In the genomic region with DNA sequence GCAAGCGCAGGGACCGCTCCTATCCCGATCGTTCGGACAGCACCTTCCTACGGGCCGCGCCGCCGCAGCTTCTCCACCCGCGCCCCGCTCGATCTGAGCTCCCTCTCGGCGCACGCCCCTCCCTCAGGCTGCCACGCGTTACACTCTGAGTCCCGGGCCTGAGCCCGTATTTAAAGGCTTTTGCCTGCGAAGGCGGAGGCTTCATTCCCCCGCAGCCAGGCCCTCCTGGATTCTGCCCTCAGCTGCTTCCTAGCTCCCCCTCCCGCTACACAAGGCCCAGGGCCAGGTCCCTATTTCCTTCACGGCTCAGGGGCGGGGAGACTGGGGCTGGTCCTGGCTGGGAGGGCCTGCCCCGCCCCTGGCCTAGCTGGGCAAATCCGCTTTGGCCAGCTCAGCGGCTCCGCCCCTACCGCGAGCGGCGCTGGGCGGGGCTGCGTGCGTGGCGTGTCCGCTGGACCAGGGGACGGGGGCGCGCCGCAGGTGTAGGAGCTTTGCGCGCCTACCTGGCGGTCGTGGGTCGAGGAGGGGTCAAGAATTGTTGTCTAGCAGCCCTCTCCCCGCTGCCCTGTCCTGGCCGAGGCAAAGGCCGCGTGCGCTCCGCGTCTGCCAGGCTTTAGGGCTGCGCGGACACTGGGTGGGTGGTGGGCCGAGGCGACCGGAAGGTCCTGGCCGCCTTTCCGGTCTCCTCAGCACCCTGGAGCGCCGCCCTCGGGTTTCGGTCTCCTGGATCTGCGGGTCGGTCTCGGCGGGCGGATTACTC, we compare ENCODE assay signal across 8 cellular contexts. TPM values are rescaled to one million over a fixed set of nuclear protein-coding genes. Genes with fewer than 3 reads are reported as not detected.
DNase-seq lines count a peak whose midpoint lies in the region; ATAC-seq, FAIRE-seq and TF ChIP-seq lines count a peak whose summit lies in the region.

Gene UGDH, minus strand, starts transcription at position 144 of the 760 bp plus-strand sequence. CDS start 5,927 bp downstream, outside the sequence.

- H3K9ac ChIP-seq in H1 (replicated peaks in 1 of 4; ENCODE audit: extremely low read depth in 1 of 4, low read depth in 3 of 4, low read length in 3 of 4) (peak within 1 kb of the TSS; percentile 88 to 92 (median 90)), mesenchymal stem cell (ENCODE audit: low read length) (peak within 1 kb of the TSS; percentile 98)

- peak within 1 kb of the TSS; percentile 98 for H3K4me3 Mint-ChIP-seq in Caco-2 (ENCODE audit: unreplicated experiment)

- H3K9me3 Mint-ChIP-seq in Caco-2 (ENCODE audit: unreplicated experiment), result peaks cover 20% of the 10 kb centered on the region

- no peak within 1 kb of the TSS for H2BK20ac ChIP-seq in H1 (ENCODE audit: low read length)

- peaks cover 13 to 61% of the 10 kb centered on the region in 2 experiments for H3K79me2 ChIP-seq in H1 (ENCODE audit: control insufficient read depth in 1 of 2, insufficient read depth in 2 of 2, low read length in 2 of 2)

- H2AK5ac ChIP-seq in H1 (ENCODE audit: low read depth, low read length), result no peak within 1 kb of the TSS
- peak within 1 kb of the TSS; percentile 42 for H2AK5ac ChIP-seq in mesenchymal stem cell (ENCODE audit: low read length, severe bottlenecking)

- H3K4me2 ChIP-seq in H1 (ENCODE audit: insufficient read depth in 1 of 2, low read depth in 2 of 2, low read length in 2 of 2) (peak within 1 kb of the TSS; percentile 75 to 91), mesenchymal stem cell (ENCODE audit: low read length, poor library complexity, severe bottlenecking) (peak within 1 kb of the TSS; percentile 66)

- 0 out of 2 replicates have a peak, but pooled peaks cover 4% of the 10 kb centered on the region for H3K23me2 ChIP-seq in H1 (ENCODE audit: low read depth, low read length)

- H3K27me3 ChIP-seq in Caco-2 (replicated peaks; ENCODE audit: control insufficient read depth, insufficient read depth, low read length) (no peaks in the 10 kb centered on the region), H1 (replicated peaks in 1 of 4; ENCODE audit: control insufficient read depth in 3 of 4, extremely low read depth in 1 of 4, insufficient read depth in 3 of 4, low read length in 3 of 4) (no peaks in the 10 kb centered on the region), mesenchymal stem cell (ENCODE audit: control insufficient read depth in 1 of 2, insufficient read depth in 1 of 2, low read length in 2 of 2) (no peaks in the 10 kb centered on the region)

- no peak for TF ChIP-seq CTCF in Caco-2 (IDR thresholded peaks at IDR 0.05; ENCODE audit: insufficient read depth in 1 of 2, low read depth in 1 of 2, low read length in 1 of 2, severe bottlenecking in 1 of 2, unreplicated experiment in 1 of 2)
- TF ChIP-seq CTCF in H1 (IDR thresholded peaks at IDR 0.05; ENCODE audit: control extremely low read depth in 1 of 3, insufficient read depth in 1 of 3, low read depth in 1 of 3, low read length in 3 of 3), result no peak

- H2BK12ac ChIP-seq in H1 (ENCODE audit: low read depth, low read length) (peak within 1 kb of the TSS; percentile 68; the same call in 1 of the 2 replicates), mesenchymal stem cell (ENCODE audit: low read length in 2 of 2) (peak within 1 kb of the TSS; percentile 51 to 91)

- peak; percentile 88 for FAIRE-seq in HTR-8/SVneo (lab: Jason Lieb, UNC)
- FAIRE-seq in H1 (lab: Jason Lieb, UNC), result no peak

- DNase-seq in Caco-2 (peak; percentile 98 to 99), HTR-8/SVneo (ENCODE audit: insufficient read length, low spot score) (peak; percentile 97), NOMO-1 treated with dmso at 0.1 percent for 144 hours (lab: John Stamatoyannopoulos, UW; ENCODE audit: unreplicated experiment) (peak; percentile 98), H1 (ENCODE audit: low read depth in 1 of 2, low spot score in 2 of 2) (peak; percentile 87 to 95), mesenchymal stem cell (peak; percentile 99)
- peak; percentile 62 to 86 (median 75) for DNase-seq in activated CD8-positive, alpha-beta memory T cell treated with anti-CD3 and anti-CD28 coated beads for 48 hours (ENCODE audit: low read depth in 2 of 3, low spot score in 2 of 3)
- peak; percentile 87 for DNase-seq in stimulated activated CD8-positive, alpha-beta memory T cell treated with anti-CD3 and anti-CD28 coated beads, Interleukin-12 subunit alpha, Interleukin-12 subunit beta, amount 100 ng/mL, for 4 hours (ENCODE audit: low read depth)

- H3K79me1 ChIP-seq in H1 (ENCODE audit: low read depth, low read length), result no peaks in the 10 kb centered on the region
- peaks cover 13% of the 10 kb centered on the region for H3K79me1 ChIP-seq in mesenchymal stem cell (replicated peaks; ENCODE audit: low read length, poor library complexity, severe bottlenecking)

- peak within 1 kb of the TSS; percentile 96 for H3K27ac Mint-ChIP-seq in Caco-2 (ENCODE audit: unreplicated experiment)

- no peaks in the 10 kb centered on the region; the same call in 1 of the 2 replicates for H3K36me3 ChIP-seq in Caco-2 (ENCODE audit: control insufficient read depth, insufficient read depth, low read length)
- H3K36me3 ChIP-seq in H1 (ENCODE audit: control insufficient read depth in 2 of 4, insufficient read depth in 4 of 4, low read length in 3 of 4), result peaks cover 0 to 27% (median 12%) of the 10 kb centered on the region in 4 experiments; a peak in 4 of 8 replicates
- H3K36me3 ChIP-seq in mesenchymal stem cell (ENCODE audit: control insufficient read depth in 1 of 2, insufficient read depth in 2 of 2, low read depth in 1 of 2, low read length in 2 of 2), result peaks cover 10 to 13% of the 10 kb centered on the region in 2 experiments

- peak within 1 kb of the TSS; percentile 82 for H2AFZ ChIP-seq in H1 (ENCODE audit: low read length)
- peak within 1 kb of the TSS; percentile 76 for H2AFZ ChIP-seq in mesenchymal stem cell (ENCODE audit: low read depth, low read length)

- no peak within 1 kb of the TSS for H3K23ac ChIP-seq in H1 (ENCODE audit: insufficient read length)
- H3K23ac ChIP-seq in mesenchymal stem cell (ENCODE audit: low read length in 2 of 2), result peak within 1 kb of the TSS in 1 of 2 experiments; percentile 92

- TF ChIP-seq POLR2A in H1 (IDR thresholded peaks at IDR 0.05; ENCODE audit: control extremely low read depth in 1 of 2, low read depth in 2 of 2, low read length in 2 of 2), result peak; percentile 63 to 89; a peak in 2 of 3 replicates

- H4K91ac ChIP-seq in H1 (replicated peaks; ENCODE audit: insufficient read length, low read length) (peak within 1 kb of the TSS; percentile 89), mesenchymal stem cell (ENCODE audit: low read length) (peak within 1 kb of the TSS; percentile 98)

- no TSS peak for BruUV-seq in Caco-2 (replicated peaks; lab: Mats Ljungman, UMichigan)

- H3K14ac ChIP-seq in H1 (ENCODE audit: insufficient read length) (no peak within 1 kb of the TSS), mesenchymal stem cell (ENCODE audit: low read length in 2 of 2) (peak within 1 kb of the TSS; percentile 36 to 96)

- H3K56ac ChIP-seq in H1 (replicated peaks; ENCODE audit: insufficient read length, low read depth, low read length), result peak within 1 kb of the TSS; percentile 95

- TF ChIP-seq EP300 in H1 (IDR thresholded peaks at IDR 0.05; ENCODE audit: borderline replicate concordance in 1 of 2, low read depth in 2 of 2, low read length in 2 of 2), result no peak; a peak in 1 of 3 replicates

- H3K27ac ChIP-seq in H1 (ENCODE audit: low read depth, low read length) (peak within 1 kb of the TSS; percentile 93), mesenchymal stem cell (ENCODE audit: low read length, poor library complexity, severe bottlenecking) (peak within 1 kb of the TSS; percentile 93)

- intact Hi-C loops in Caco-2 (cut with micrococcal nuclease; ENCODE audit: unreplicated experiment), result loop anchor here (1.0 to 5.0 kb wide), 8 partner anchors 12 to 175 kb away; no protein-coding TSS in a partner anchor

- H3K27me3 Mint-ChIP-seq in Caco-2 (ENCODE audit: insufficient read depth, unreplicated experiment), result no peaks in the 10 kb centered on the region

- H3K4me1 ChIP-seq in Caco-2 (no peaks in the 10 kb centered on the region; the same call in 1 of the 2 replicates), H1 (replicated peaks in 1 of 4; ENCODE audit: control insufficient read depth in 3 of 4, insufficient read depth in 4 of 4, low read length in 3 of 4) (peaks cover 0 to 4% (median 1%) of the 10 kb centered on the region in 4 experiments; a peak in 3 of 7 replicates), mesenchymal stem cell (ENCODE audit: control insufficient read depth, insufficient read depth, low read depth, low read length) (peaks cover 14% of the 10 kb centered on the region)

- peak within 1 kb of the TSS; percentile 99 for H2BK5ac ChIP-seq in H1 (ENCODE audit: low read depth, low read length)
- H2BK5ac ChIP-seq in mesenchymal stem cell (ENCODE audit: low read depth, low read length, poor library complexity, severe bottlenecking), result peak within 1 kb of the TSS; percentile 88

- H4K20me1 ChIP-seq in H1 (replicated peaks in 1 of 2; ENCODE audit: control insufficient read depth in 1 of 2, insufficient read depth in 2 of 2, low read length in 2 of 2), result peaks cover 0 to 2% of the 10 kb centered on the region in 2 experiments

- H2BK15ac ChIP-seq in H1 (ENCODE audit: low read length) (no peak within 1 kb of the TSS), mesenchymal stem cell (ENCODE audit: low read depth, poor library complexity, severe bottlenecking) (peak within 1 kb of the TSS; percentile 73)

- H3K9me3 ChIP-seq in Caco-2, result peaks cover 14% of the 10 kb centered on the region; the same call in 1 of the 2 replicates
- peaks cover 21 to 25% of the 10 kb centered on the region in 2 experiments for H3K9me3 ChIP-seq in H1 (ENCODE audit: insufficient read depth in 2 of 2, low read depth in 1 of 2, low read length in 1 of 2)
- H3K9me3 ChIP-seq in mesenchymal stem cell (ENCODE audit: control insufficient read depth, low read length), result peaks cover 5% of the 10 kb centered on the region

- H3K4me1 Mint-ChIP-seq in Caco-2 (ENCODE audit: low read depth, unreplicated experiment), result no peaks in the 10 kb centered on the region

- TF ChIP-seq RAD21 in H1 (IDR thresholded peaks at IDR 0.05 in 1 of 2, conservative IDR thresholded peaks at IDR 0.05 in 1 of 2; ENCODE audit: low read depth in 2 of 2, low read length in 2 of 2), result no peak

- WGBS in H1 (ENCODE audit: extremely low coverage in 1 of 2, insufficient coverage in 1 of 2, insufficient read length in 1 of 2, insufficient replicate concordance in 2 of 2, low coverage in 1 of 2, low lambda C conversion rate in 2 of 2, missing lambda C conversion rate in 1 of 2), 2 experiments, result 1% methylated on average over 64 of the region's 72 CpGs; no CpG with 5 or more reads in 1 of the 2 experiments
- WGBS in mesenchymal stem cell, result 1% methylated on average over 67 of the region's 72 CpGs

- H3K18ac ChIP-seq in H1 (ENCODE audit: extremely low read depth, low read length), result peak within 1 kb of the TSS; percentile 100
- H3K18ac ChIP-seq in mesenchymal stem cell (ENCODE audit: low read depth in 1 of 2, low read length in 2 of 2), result peak within 1 kb of the TSS; percentile 93 to 100

- H3K36me3 Mint-ChIP-seq in Caco-2 (ENCODE audit: insufficient read depth, unreplicated experiment), result peaks cover 64% of the 10 kb centered on the region

- CTCF ChIA-PET in Caco-2 (lab: Charles Lee) (interaction anchor here (0.5 to 1.7 kb wide), 7 partner anchors 31 to 625 kb away, joined by 3 to 10 read pairs (median 3); partner anchors contain the start of genes LIAS and RPL9), H1 (lab: Charles Lee; ENCODE audit: partially characterized antibody) (interaction anchor here (1.0 kb wide), 1 partner anchor 58 kb away, joined by 4 read pairs; no protein-coding TSS in a partner anchor)

- H4K8ac ChIP-seq in H1 (ENCODE audit: extremely low read depth, insufficient read depth, low read length) (peak within 1 kb of the TSS; percentile 94), mesenchymal stem cell (ENCODE audit: low read length) (peak within 1 kb of the TSS; percentile 98)

- POLR2A ChIA-PET in Caco-2 (lab: Charles Lee), result interaction anchor here (0.5 to 1.4 kb wide), 23 partner anchors 13 to 529 kb away, joined by 3 to 48 read pairs (median 4); partner anchors contain the start of genes LIAS, N4BP2, RFC1 and RPL9
- POLR2A ChIA-PET in H1 (lab: Charles Lee; ENCODE audit: partially characterized antibody), result interaction anchor here (0.6 to 3.3 kb wide), 21 partner anchors 9 to 529 kb away, joined by 3 to 31 read pairs (median 3); partner anchors contain the start of genes LIAS, N4BP2, PDS5A and RPL9

- peak; percentile 89 for ATAC-seq in GM21367 (IDR thresholded peaks at IDR 0.05; ENCODE audit: unreplicated experiment)

- peak within 1 kb of the TSS; percentile 45 for H3K4ac ChIP-seq in H1 (replicated peaks; ENCODE audit: insufficient read length, low read depth, low read length)
- H3K4ac ChIP-seq in mesenchymal stem cell (ENCODE audit: low read depth in 1 of 2, low read length in 2 of 2), result peak within 1 kb of the TSS; percentile 92 to 99

- H4K5ac ChIP-seq in H1 (ENCODE audit: insufficient read length, low read depth, low read length), result peak within 1 kb of the TSS; percentile 95

- H2BK120ac ChIP-seq in H1 (replicated peaks; ENCODE audit: low read depth, low read length) (no peak within 1 kb of the TSS), mesenchymal stem cell (ENCODE audit: low read depth, low read length) (peak within 1 kb of the TSS; percentile 82)

- peak within 1 kb of the TSS; percentile 76 for H3K4me3 ChIP-seq in Caco-2 (ENCODE audit: low read depth, low read length)
- H3K4me3 ChIP-seq in H1 (ENCODE audit: extremely low read depth in 1 of 4, insufficient read depth in 2 of 4, low read depth in 3 of 4, low read length in 4 of 4), result peak within 1 kb of the TSS; percentile 90 to 98 (median 95)
- H3K4me3 ChIP-seq in mesenchymal stem cell (ENCODE audit: insufficient read depth in 1 of 2, low read depth in 1 of 2, low read length in 2 of 2), result peak within 1 kb of the TSS; percentile 94 to 98

RNA-seq across cellular contexts. Expression of gene UGDH, which starts in this region (rescaled TPM):
- 139 and 140 TPM in 2 replicates for total RNA-seq in Caco-2 (2022)
- 126 and 128 TPM in 2 replicates for total RNA-seq in H1 (2021; fragmentation: NEBNext Ultra II Directional; extraction: Animal tissue kit (Norgen Biotek cat#: 25700))
- polyA plus RNA-seq in H1 (2011; rRNA removed), result 32.0 and 46.9 TPM in 2 replicates
- polyA plus RNA-seq in H1 (2011; cell fraction: cytosol; rRNA removed), result 53.6 TPM
- polyA plus RNA-seq in H1 (2011; cell fraction: nucleus; rRNA removed), result 10.1 TPM
- polyA plus RNA-seq in H1 (2012, experiment 1 of 2), result 62.6 to 98.4 TPM (median 70.7 TPM) in 4 replicates
- 7.9 TPM for polyA plus RNA-seq in H1 (2012, experiment 2 of 2)
- polyA plus RNA-seq in H1 (2013, experiment 1 of 2), result 44.3 TPM
- polyA plus RNA-seq in H1 (2013, experiment 2 of 2), result 45.6 TPM
- 34.7 and 39.0 TPM in 2 replicates for polyA minus RNA-seq in H1 (2011; rRNA and poly(A)+ RNA removed)
- polyA minus RNA-seq in H1 (2011; cell fraction: cytosol; rRNA and poly(A)+ RNA removed), result 50.7 TPM
- 16.2 TPM for polyA minus RNA-seq in H1 (2011; cell fraction: nucleus; rRNA and poly(A)+ RNA removed)
- 56.0 TPM for polyA plus RNA-seq in mesenchymal stem cell (2013, experiment 1 of 2)
- 52.3 TPM for polyA plus RNA-seq in mesenchymal stem cell (2013, experiment 2 of 2)

Comparison
In these comparisons a context has a peak if more than half of its experiments do, and no peak if none do; other contexts are left out.
1. Peak in every context shown above with its lines: DNase-seq, ATAC-seq, H3K4me3 ChIP-seq and H3K27ac ChIP-seq.